9 cellular contexts compared by ENCODE assay signal in the genomic region with DNA sequence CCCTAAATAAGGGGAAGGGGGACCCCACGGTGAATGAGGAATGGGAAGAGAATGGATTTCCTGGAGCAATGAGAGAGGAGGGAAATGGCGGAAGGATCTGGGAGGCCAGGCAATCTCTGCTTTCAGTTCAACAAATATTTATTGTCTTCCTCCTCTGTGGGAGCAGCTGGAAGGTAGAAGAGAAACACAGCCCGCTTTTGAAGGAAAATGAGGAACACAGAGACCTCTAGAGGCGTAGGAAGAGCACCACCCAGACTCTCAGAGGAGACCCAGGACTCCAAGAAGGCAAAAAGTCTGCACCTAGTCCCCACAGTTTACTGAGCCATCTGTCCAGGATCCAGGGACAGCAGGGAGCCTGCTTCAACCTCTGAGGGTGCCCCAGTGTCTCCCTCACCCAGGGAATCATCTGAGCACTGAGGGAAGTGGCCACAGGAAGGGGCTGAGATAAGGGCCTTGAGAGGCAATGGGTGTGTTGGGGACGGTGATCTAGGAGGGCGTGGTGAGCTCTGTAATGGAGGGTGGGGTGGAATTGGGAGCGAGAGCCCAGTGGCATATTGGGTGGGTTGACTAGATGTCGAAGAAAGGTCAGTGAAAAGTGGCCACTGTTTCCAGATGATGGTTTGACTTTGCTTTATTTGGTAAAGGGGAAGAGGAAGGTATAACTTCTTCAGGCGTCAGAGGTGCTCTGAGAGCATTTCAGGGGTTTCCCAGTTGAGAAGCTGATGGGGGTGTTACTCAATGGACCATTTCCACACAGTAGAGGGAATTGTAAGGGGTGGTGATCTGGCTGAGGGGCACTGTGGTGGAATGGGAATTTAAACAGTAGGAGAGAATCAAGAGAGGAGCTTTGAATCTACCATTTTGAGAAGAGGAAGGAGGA. TPM values are rescaled to one million over a fixed set of nuclear protein-coding genes. Genes with fewer than 3 reads are reported as not detected.
DNase-seq lines count a peak whose midpoint lies in the region; ATAC-seq, FAIRE-seq and TF ChIP-seq lines count a peak whose summit lies in the region.
"Had no signal": no experiment of that assay in that cellular context is flagged by ENCODE, and none has a peak within 500 bp of the region (broad histone marks: within the 10 kb centered on the region; RNA-seq: fewer than 3 reads in every experiment).

No MANE protein-coding gene starts in this region.

- H3K27ac ChIP-seq in H1 (ENCODE audit: low read depth, low read length) (no peak overlapping the region), muscle layer of duodenum (ENCODE audit: low read length) (peak overlapping the region; percentile 76), testis (peak overlapping the region in 1 of 2 donors; percentile 19)

- CTCF ChIA-PET in H1 (lab: Charles Lee; ENCODE audit: partially characterized antibody): interaction anchor here (0.7 to 10.6 kb wide), 11 partner anchors 13 to 282 kb away, joined by 3 to 187 read pairs (median 4); no protein-coding TSS in a partner anchor

- TF ChIP-seq POLR2A in H1 (IDR thresholded peaks at IDR 0.05; ENCODE audit: control extremely low read depth in 1 of 2, low read depth in 2 of 2, low read length in 2 of 2) (no peak), testis (IDR thresholded peaks at IDR 0.05) (no peak)

- no peak overlapping the region for H3K4me2 ChIP-seq in H1 (ENCODE audit: insufficient read depth in 1 of 2, low read depth in 2 of 2, low read length in 2 of 2)

- no peaks in the 10 kb centered on the region; the same call in 1 of the 2 replicates for H3K23me2 ChIP-seq in H1 (ENCODE audit: low read depth, low read length)

- TF ChIP-seq RAD21 in H1 (IDR thresholded peaks at IDR 0.05 in 1 of 2, conservative IDR thresholded peaks at IDR 0.05 in 1 of 2; ENCODE audit: low read depth in 2 of 2, low read length in 2 of 2): peak in 1 of 2 experiments; percentile 27; a peak in 3 of 4 replicates

- peak; percentile 72 for FAIRE-seq in H1 (lab: Jason Lieb, UNC)
- FAIRE-seq: islet of Langerhans had no signal

- POLR2A ChIA-PET in H1 (lab: Charles Lee; ENCODE audit: partially characterized antibody): interaction anchor here (1.0 to 68.5 kb wide), 4 partner anchors 9 to 53 kb away, joined by 3 to 2251 read pairs (median 4); partner anchors contain the start of genes CCHCR1, POU5F1, PSORS1C2 and TCF19

- peak overlapping the region; percentile 7; the same call in 1 of the 2 replicates for H2BK20ac ChIP-seq in H1 (ENCODE audit: low read length)

- peak overlapping the region; percentile 62; the same call in 1 of the 2 replicates for H2BK12ac ChIP-seq in H1 (ENCODE audit: low read depth, low read length)

- H3K4me1 ChIP-seq in H1 (replicated peaks in 1 of 4; ENCODE audit: control insufficient read depth in 3 of 4, insufficient read depth in 4 of 4, low read length in 3 of 4): peaks cover 0 to 19% (median 9%) of the 10 kb centered on the region in 4 experiments; a peak in 6 of 7 replicates
- peaks cover 13 to 26% of the 10 kb centered on the region in 2 donors for H3K4me1 ChIP-seq in muscle layer of duodenum (ENCODE audit: control insufficient read depth in 1 of 2, insufficient read depth in 2 of 2, low read length in 2 of 2)
- H3K4me1 ChIP-seq in testis: peaks cover 16% of the 10 kb centered on the region

- H4K8ac ChIP-seq in H1 (ENCODE audit: extremely low read depth, insufficient read depth, low read length): no peak overlapping the region

- 82% methylated on average over 7 of the region's 9 CpGs; no CpG with 5 or more reads in 1 of the 2 experiments for WGBS in H1 (ENCODE audit: extremely low coverage in 1 of 2, insufficient coverage in 1 of 2, insufficient read length in 1 of 2, insufficient replicate concordance in 2 of 2, low coverage in 1 of 2, low lambda C conversion rate in 2 of 2, missing lambda C conversion rate in 1 of 2), 2 experiments
- 70 to 72% methylated on average over 9 of the region's 9 CpGs for WGBS in testis, 2 donors

- peak in 2 of 3 experiments; percentile 12 to 35; a peak in 1 of 4 replicates for TF ChIP-seq CTCF in H1 (IDR thresholded peaks at IDR 0.05; ENCODE audit: control extremely low read depth in 1 of 3, insufficient read depth in 1 of 3, low read depth in 1 of 3, low read length in 3 of 3)
- TF ChIP-seq CTCF in testis (IDR thresholded peaks at IDR 0.05): no peak

- H3K23ac ChIP-seq in H1 (ENCODE audit: insufficient read length): no peak overlapping the region

- no peak overlapping the region for H3K4me3 ChIP-seq in H1 (ENCODE audit: extremely low read depth in 1 of 4, insufficient read depth in 2 of 4, low read depth in 3 of 4, low read length in 4 of 4)
- peak overlapping the region; percentile 32 to 60 for H3K4me3 ChIP-seq in muscle layer of duodenum (ENCODE audit: low read depth in 1 of 2, low read length in 2 of 2)
- no peak overlapping the region for H3K4me3 ChIP-seq in testis

- no peaks in the 10 kb centered on the region for H3K79me1 ChIP-seq in H1 (ENCODE audit: low read depth, low read length)

- peak overlapping the region; percentile 60 for H3K18ac ChIP-seq in H1 (ENCODE audit: extremely low read depth, low read length)

- intact Hi-C loops in testis (cut with DNase I; ENCODE audit: low total_unique reads): no loop called here

- no peak overlapping the region for H3K14ac ChIP-seq in H1 (ENCODE audit: insufficient read length)

- no peak overlapping the region for H4K5ac ChIP-seq in H1 (ENCODE audit: insufficient read length, low read depth, low read length)

- no peaks in the 10 kb centered on the region for H4K20me1 ChIP-seq in H1 (replicated peaks in 1 of 2; ENCODE audit: control insufficient read depth in 1 of 2, insufficient read depth in 2 of 2, low read length in 2 of 2)

- no peak overlapping the region for H3K4ac ChIP-seq in H1 (replicated peaks; ENCODE audit: insufficient read length, low read depth, low read length)

- H3K79me2 ChIP-seq in H1 (ENCODE audit: control insufficient read depth in 1 of 2, insufficient read depth in 2 of 2, low read length in 2 of 2): no peaks in the 10 kb centered on the region

- DNase-seq in AG08395 (ENCODE audit: low spot score): peak; percentile 55
- peak; percentile 74 for DNase-seq in LoVo (ENCODE audit: low spot score)
- no peak for DNase-seq in H1 (ENCODE audit: low read depth in 1 of 2, low spot score in 2 of 2)
- no peak for DNase-seq in DMS153 treated with DMSO at 0.1 percent for 48 hours (lab: John Stamatoyannopoulos, UW; ENCODE audit: unreplicated experiment)
- no peak for DNase-seq in testis

- H3K9me3 ChIP-seq in H1 (ENCODE audit: insufficient read depth in 2 of 2, low read depth in 1 of 2, low read length in 1 of 2) (no peaks in the 10 kb centered on the region), muscle layer of duodenum (ENCODE audit: control insufficient read depth in 1 of 2, low read length in 2 of 2) (no peaks in the 10 kb centered on the region), testis (no peaks in the 10 kb centered on the region)

- no peaks in the 10 kb centered on the region for H3K36me3 ChIP-seq in H1 (ENCODE audit: control insufficient read depth in 2 of 4, insufficient read depth in 4 of 4, low read length in 3 of 4)
- H3K36me3 ChIP-seq in muscle layer of duodenum (ENCODE audit: control insufficient read depth in 1 of 2, insufficient read depth in 2 of 2, low read length in 2 of 2): no peaks in the 10 kb centered on the region
- no peaks in the 10 kb centered on the region for H3K36me3 ChIP-seq in testis (ENCODE audit: low read depth, missing control alignments)

- no peak overlapping the region for H2AK5ac ChIP-seq in H1 (ENCODE audit: low read depth, low read length)

- ATAC-seq in GM21526 (IDR thresholded peaks at IDR 0.05; ENCODE audit: low FRiP score, unreplicated experiment) (no peak), GM19452 (IDR thresholded peaks at IDR 0.05; ENCODE audit: unreplicated experiment) (no peak)

- H2BK120ac ChIP-seq in H1 (replicated peaks; ENCODE audit: low read depth, low read length): no peak overlapping the region

- peaks cover 0 to 9% (median under 1%) of the 10 kb centered on the region in 4 experiments; a peak in 2 of 7 replicates for H3K27me3 ChIP-seq in H1 (replicated peaks in 1 of 4; ENCODE audit: control insufficient read depth in 3 of 4, extremely low read depth in 1 of 4, insufficient read depth in 3 of 4, low read length in 3 of 4)
- no peaks in the 10 kb centered on the region for H3K27me3 ChIP-seq in muscle layer of duodenum (ENCODE audit: low read depth, low read length)
- H3K27me3 ChIP-seq in testis: no peaks in the 10 kb centered on the region

- H2AFZ ChIP-seq in H1 (ENCODE audit: low read length): peak overlapping the region; percentile 76; the same call in 1 of the 2 replicates

- H4K91ac ChIP-seq in H1 (replicated peaks; ENCODE audit: insufficient read length, low read length): no peak overlapping the region

- H3K56ac ChIP-seq in H1 (replicated peaks; ENCODE audit: insufficient read length, low read depth, low read length): no peak overlapping the region

- H3K9ac ChIP-seq in H1 (replicated peaks in 1 of 4; ENCODE audit: extremely low read depth in 1 of 4, low read depth in 3 of 4, low read length in 3 of 4): no peak overlapping the region

- 0 out of 2 replicates have a peak overlapping the region, but pooled peaks have one; percentile 61 for H2BK15ac ChIP-seq in H1 (ENCODE audit: low read length)

- no peak for TF ChIP-seq EP300 in H1 (IDR thresholded peaks at IDR 0.05; ENCODE audit: borderline replicate concordance in 1 of 2, low read depth in 2 of 2, low read length in 2 of 2)

- no peak overlapping the region for H2BK5ac ChIP-seq in H1 (ENCODE audit: low read depth, low read length)

RNA-seq across cellular contexts. Expression of gene PSORS1C1, which starts 0.6 kb away (rescaled TPM):
- total RNA-seq in H1 (2021; fragmentation: NEBNext Ultra II Directional; extraction: Animal tissue kit (Norgen Biotek cat#: 25700)): 0.36 and 0.52 TPM in 2 replicates
- polyA plus RNA-seq in H1 (2011; rRNA removed) (0.12 and 0.30 TPM in 2 replicates), testis (ENCODE audit: insufficient read depth, low read depth, low replicate concordance) (126 TPM)
- polyA plus RNA-seq in H1 (2011; cell fraction: cytosol; rRNA removed): 0.37 TPM
- 1.7 TPM for polyA plus RNA-seq in H1 (2011; cell fraction: nucleus; rRNA removed)
- 0.20 to 0.64 TPM (median 0.48 TPM) in 4 replicates for polyA plus RNA-seq in H1 (2012, experiment 1 of 2)
- polyA plus RNA-seq in H1 (2012, experiment 2 of 2): not detected
- 0.12 TPM for polyA plus RNA-seq in H1 (2013, experiment 1 of 2)
- 0.55 TPM for polyA plus RNA-seq in H1 (2013, experiment 2 of 2)
- 0.09 TPM in 1 of 2 replicates, not detected in the other for polyA minus RNA-seq in H1 (2011; rRNA and poly(A)+ RNA removed)
- not detected for polyA minus RNA-seq in H1 (2011; cell fraction: cytosol; rRNA and poly(A)+ RNA removed)
- not detected for polyA minus RNA-seq in H1 (2011; cell fraction: nucleus; rRNA and poly(A)+ RNA removed)
- total RNA-seq in testis: 10 to 100 TPM; 28.0 to 32.7 TPM

RNA-seq across cellular contexts. Expression of gene C6orf15, which starts 2.8 kb away (rescaled TPM):
- not detected in 2 replicates for total RNA-seq in H1 (2021; fragmentation: NEBNext Ultra II Directional; extraction: Animal tissue kit (Norgen Biotek cat#: 25700))
- polyA plus RNA-seq in H1 (2011; rRNA removed) (0.06 TPM in 1 of 2 replicates, not detected in the other), testis (ENCODE audit: insufficient read depth, low read depth, low replicate concordance) (not detected)
- not detected for polyA plus RNA-seq in H1 (2011; cell fraction: cytosol; rRNA removed)
- 0.30 TPM for polyA plus RNA-seq in H1 (2011; cell fraction: nucleus; rRNA removed)
- not detected in 4 replicates for polyA plus RNA-seq in H1 (2012, experiment 1 of 2)
- not detected for polyA plus RNA-seq in H1 (2012, experiment 2 of 2)
- 0.06 TPM for polyA plus RNA-seq in H1 (2013, experiment 1 of 2)
- polyA plus RNA-seq in H1 (2013, experiment 2 of 2): not detected
- polyA minus RNA-seq in H1 (2011; rRNA and poly(A)+ RNA removed): 0.25 TPM in 1 of 2 replicates, not detected in the other
- 1.0 TPM for polyA minus RNA-seq in H1 (2011; cell fraction: cytosol; rRNA and poly(A)+ RNA removed)
- polyA minus RNA-seq in H1 (2011; cell fraction: nucleus; rRNA and poly(A)+ RNA removed): not detected
- not detected for total RNA-seq in testis

RNA-seq across cellular contexts. Expression of gene CDSN, which starts 5.0 kb away (rescaled TPM):
- not detected in 2 replicates for total RNA-seq in H1 (2021; fragmentation: NEBNext Ultra II Directional; extraction: Animal tissue kit (Norgen Biotek cat#: 25700))
- not detected in 2 replicates for polyA plus RNA-seq in H1 (2011; rRNA removed)
- not detected for polyA plus RNA-seq in H1 (2011; cell fraction: cytosol; rRNA removed)
- not detected for polyA plus RNA-seq in H1 (2011; cell fraction: nucleus; rRNA removed)
- polyA plus RNA-seq in H1 (2012, experiment 1 of 2): not detected in 4 replicates
- not detected for polyA plus RNA-seq in H1 (2012, experiment 2 of 2)
- not detected for polyA plus RNA-seq in H1 (2013, experiment 1 of 2)
- not detected for polyA plus RNA-seq in H1 (2013, experiment 2 of 2)
- polyA minus RNA-seq in H1 (2011; rRNA and poly(A)+ RNA removed): not detected in 2 replicates
- not detected for polyA minus RNA-seq in H1 (2011; cell fraction: cytosol; rRNA and poly(A)+ RNA removed)
- not detected for polyA minus RNA-seq in H1 (2011; cell fraction: nucleus; rRNA and poly(A)+ RNA removed)
- under 1 TPM in 1 of 2 donors, not detected in 1; 0.06 TPM for total RNA-seq in testis
- 0.32 TPM for polyA plus RNA-seq in testis (ENCODE audit: insufficient read depth, low read depth, low replicate concordance)

RNA-seq across cellular contexts. Expression of gene PSORS1C2, which starts 23.7 kb away (rescaled TPM):
- total RNA-seq in H1 (2021; fragmentation: NEBNext Ultra II Directional; extraction: Animal tissue kit (Norgen Biotek cat#: 25700)): not detected in 2 replicates
- polyA plus RNA-seq in H1 (2011; rRNA removed): 0.11 and 0.58 TPM in 2 replicates
- polyA plus RNA-seq in H1 (2011; cell fraction: cytosol; rRNA removed): 0.39 TPM
- 1.4 TPM for polyA plus RNA-seq in H1 (2011; cell fraction: nucleus; rRNA removed)
- polyA plus RNA-seq in H1 (2012, experiment 1 of 2): 0.52 to 0.62 TPM (median 0.57 TPM) in 3 of 4 replicates, not detected in the other
- polyA plus RNA-seq in H1 (2012, experiment 2 of 2): 0.21 TPM
- 1.6 TPM for polyA plus RNA-seq in H1 (2013, experiment 1 of 2)
- 1.6 TPM for polyA plus RNA-seq in H1 (2013, experiment 2 of 2)
- not detected in 2 replicates for polyA minus RNA-seq in H1 (2011; rRNA and poly(A)+ RNA removed)
- not detected for polyA minus RNA-seq in H1 (2011; cell fraction: cytosol; rRNA and poly(A)+ RNA removed)
- polyA minus RNA-seq in H1 (2011; cell fraction: nucleus; rRNA and poly(A)+ RNA removed): not detected
- not detected for total RNA-seq in testis
- polyA plus RNA-seq in testis (ENCODE audit: insufficient read depth, low read depth, low replicate concordance): not detected

RNA-seq across cellular contexts. Expression of gene CCHCR1, which starts 42.4 kb away (rescaled TPM):
- total RNA-seq in H1 (2021; fragmentation: NEBNext Ultra II Directional; extraction: Animal tissue kit (Norgen Biotek cat#: 25700)): 38.0 and 38.2 TPM in 2 replicates
- polyA plus RNA-seq in H1 (2011; rRNA removed) (20.9 and 32.8 TPM in 2 replicates), testis (ENCODE audit: insufficient read depth, low read depth, low replicate concordance) (174 TPM)
- polyA plus RNA-seq in H1 (2011; cell fraction: cytosol; rRNA removed): 50.9 TPM
- 138 TPM for polyA plus RNA-seq in H1 (2011; cell fraction: nucleus; rRNA removed)
- polyA plus RNA-seq in H1 (2012, experiment 1 of 2): 36.7 to 61.3 TPM (median 50.8 TPM) in 4 replicates
- 19.0 TPM for polyA plus RNA-seq in H1 (2012, experiment 2 of 2)
- 19.9 TPM for polyA plus RNA-seq in H1 (2013, experiment 1 of 2)
- polyA plus RNA-seq in H1 (2013, experiment 2 of 2): 17.6 TPM
- polyA minus RNA-seq in H1 (2011; rRNA and poly(A)+ RNA removed): 29.0 and 29.1 TPM in 2 replicates
- 20.8 TPM for polyA minus RNA-seq in H1 (2011; cell fraction: cytosol; rRNA and poly(A)+ RNA removed)
- polyA minus RNA-seq in H1 (2011; cell fraction: nucleus; rRNA and poly(A)+ RNA removed): 43.1 TPM
- 10 to 100 TPM; 86.4 to 93.2 TPM for total RNA-seq in testis

Comparison
In these comparisons a context has a peak if more than half of its experiments do, and no peak if none do; other contexts are left out.
1. DNase-seq: peak in AG08395 (single experiment) and LoVo (single experiment); none in H1 (0 of 2), DMS153 treated with DMSO at 0.1 percent for 48 hours (single experiment) and testis (single experiment).
2. H3K4me3 ChIP-seq: peak in muscle layer of duodenum (2 of 2); none in H1 (0 of 4) and testis (0 of 2).
3. CTCF ChIP-seq: peak in H1 (2 of 3); none in testis (0 of 3).
4. RNA of gene PSORS1C1, which starts 0.6 kb away (total RNA-seq): 28.0 to 32.7 TPM in testis; 0.36 to 0.52 TPM in H1; every median in the first group is over 10 times any median in the second.